In the genomic region with DNA sequence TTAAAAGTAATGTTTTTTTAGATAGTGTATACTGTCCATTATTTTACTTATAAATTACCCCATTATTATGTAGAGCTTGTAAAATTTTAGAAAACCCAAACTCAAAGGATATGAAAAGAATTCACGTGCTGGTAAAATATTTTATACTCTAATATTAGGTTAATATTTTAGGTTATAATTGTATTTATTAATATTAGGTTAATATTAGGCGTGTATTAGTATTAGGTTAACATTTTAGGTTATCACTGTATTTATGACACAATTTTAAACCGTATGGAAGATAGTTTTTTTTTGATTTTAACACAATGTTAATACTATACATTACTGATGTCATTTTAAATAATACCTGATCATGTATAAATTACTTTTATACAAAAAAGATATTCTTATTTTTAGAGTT, we compare ENCODE assay signal across 20 cellular contexts.
"Had no signal": no experiment of that assay in that cellular context is flagged by ENCODE, and none has a peak within 500 bp of the region (broad histone marks: within the 10 kb centered on the region; RNA-seq: fewer than 3 reads in every experiment).

No MANE protein-coding gene starts in this region.

- H3K9me3 ChIP-seq: SK-N-SH had no signal

- H3K27ac ChIP-seq: HL-60, RWPE1 had no signal

- H3K4me3 Mint-ChIP-seq: IgD-negative memory B cell had no signal

- FAIRE-seq: HTR-8/SVneo had no signal

- DNase-seq: KBM-7, MV-4-11, NCI-H1048, NCI-H1105, NCI-H1417, NCI-H1436 treated with DMSO at 0.1 percent for 48 hours, NCI-H1694, NCI-H1930, NCI-H2081, NCI-H2107, NCI-H2227 treated with DMSO at 0.1 percent for 48 hours, NCI-H524, NCI-H526 treated with DMSO at 0.1 percent for 48 hours, NCI-H748 treated with DMSO at 0.1 percent for 48 hours, SHP77, SK-N-SH had no signal

- H3K27me3 Mint-ChIP-seq: IgD-negative memory B cell had no signal

- H3K9me3 Mint-ChIP-seq: IgD-negative memory B cell had no signal

- H3K27ac Mint-ChIP-seq: IgD-negative memory B cell had no signal
